ENCODE assay signal across 1 cellular context in genomic region chr11:65307298-65308229, GRCh38.
TF ChIP-seq lines count a peak whose summit lies in the region.

No MANE protein-coding gene starts in this region.

TF ChIP-seq in GM12878, 131 proteins besides CTCF, POLR2A, EP300 and RAD21:
- TF ChIP-seq POU2F2 (IDR thresholded peaks at IDR 0.05; ENCODE audit: borderline replicate concordance, low read depth, low read length) (no peak), HDAC2 (IDR thresholded peaks at IDR 0.05) (no peak), PML (IDR thresholded peaks at IDR 0.05; ENCODE audit: low read length) (peak; percentile 51; the same call in 1 of the 2 replicates), PAX8 (IDR thresholded peaks at IDR 0.05) (no peak), NRF1 (conservative IDR thresholded peaks at IDR 0.05; ENCODE audit: low read depth, low read length) (no peak)
